In the genomic region with DNA sequence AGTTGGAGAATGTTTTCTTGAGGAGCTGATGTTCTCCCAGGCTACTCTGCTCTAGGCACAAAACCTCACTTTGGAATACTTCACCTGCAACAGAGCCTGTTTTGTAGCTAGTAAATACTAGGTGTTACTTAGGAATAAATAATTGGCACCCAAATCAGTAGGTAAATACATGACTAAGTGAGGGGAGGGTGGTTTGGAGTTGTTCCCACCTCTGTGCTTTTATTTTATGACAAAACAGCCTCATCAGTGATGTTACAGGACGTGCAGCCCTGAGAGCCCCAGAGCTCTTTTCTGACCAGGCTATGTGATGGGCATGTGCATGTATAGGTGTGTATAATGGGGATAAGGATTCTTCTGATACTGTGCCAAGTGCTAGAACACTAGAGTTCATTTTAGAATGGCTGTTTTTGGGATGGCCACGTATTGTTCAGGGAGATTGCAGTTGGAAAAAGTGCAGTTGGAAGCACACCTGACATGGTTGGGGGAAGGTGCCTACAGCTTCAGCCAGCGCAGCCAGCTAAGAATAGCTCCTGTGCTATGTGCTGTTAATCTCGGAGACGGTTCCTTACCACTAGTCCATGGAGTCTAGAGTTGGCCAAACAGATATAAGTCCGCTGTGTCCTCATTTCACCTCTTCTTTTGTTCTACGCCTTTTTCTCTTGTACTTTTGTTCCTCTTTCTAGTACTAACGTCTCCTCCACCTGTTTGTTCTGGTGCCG, we compare ENCODE assay signal across 13 cellular contexts.
DNase-seq lines count a peak whose midpoint lies in the region; ATAC-seq, FAIRE-seq and TF ChIP-seq lines count a peak whose summit lies in the region.
"Had no signal": no experiment of that assay in that cellular context is flagged by ENCODE, and none has a peak within 500 bp of the region (broad histone marks: within the 10 kb centered on the region; RNA-seq: fewer than 3 reads in every experiment).

No MANE protein-coding gene starts in this region.

- TF ChIP-seq EP300 in stomach (IDR thresholded peaks at IDR 0.05): no peak

- H3K9me1 ChIP-seq in keratinocyte (ENCODE audit: control insufficient read depth, extremely low read depth, insufficient read depth, low read length): no peaks in the 10 kb centered on the region

- TF ChIP-seq CTCF in MM.1S (IDR thresholded peaks at IDR 0.05; ENCODE audit: low read length) (no peak), RWPE2 (IDR thresholded peaks at IDR 0.05; ENCODE audit: poor library complexity, severe bottlenecking) (no peak), keratinocyte (optimal IDR thresholded peaks at IDR 0.05 in 1 of 3, IDR thresholded peaks at IDR 0.05 in 1 of 3, conservative IDR thresholded peaks at IDR 0.05 in 1 of 3; ENCODE audit: extremely low read depth in 1 of 3, insufficient read depth in 2 of 3, low read length in 3 of 3) (no peak), stomach (IDR thresholded peaks at IDR 0.05) (no peak)

- H3K79me2 ChIP-seq in MM.1S (ENCODE audit: low read length) (peaks cover 7% of the 10 kb centered on the region; the same call in 1 of the 2 replicates), keratinocyte (ENCODE audit: control insufficient read depth, insufficient read depth, low read length) (peaks cover 66% of the 10 kb centered on the region)

- no peak overlapping the region for H3K4me3 ChIP-seq in MM.1S (ENCODE audit: low read length)
- H3K4me3 ChIP-seq in RWPE2 (ENCODE audit: severe bottlenecking): no peak overlapping the region
- H3K4me3 ChIP-seq in keratinocyte (ENCODE audit: control insufficient read depth in 2 of 3, extremely low read depth in 1 of 3, insufficient read depth in 2 of 3, low read depth in 1 of 3, low read length in 3 of 3): no peak overlapping the region
- peak overlapping the region in 1 of 4 donors; percentile 23 for H3K4me3 ChIP-seq in stomach

- peak overlapping the region; percentile 30; the same call in 1 of the 2 replicates for H3K4me2 ChIP-seq in MM.1S (ENCODE audit: low read depth, low read length)
- no peak overlapping the region for H3K4me2 ChIP-seq in keratinocyte (ENCODE audit: control insufficient read depth, extremely low read depth, insufficient read depth, low read depth, low read length)

- no peak overlapping the region for H3K27ac Mint-ChIP-seq in activated T-helper 1 cell treated with anti-CD3 and anti-CD28 coated beads, Interleukin-12 subunit alpha, Interleukin-12 subunit beta, Interleukin-2, Interleukin-4 antibody, amounts not matched to agents 30 ng/mL and 10 ng/mL and 1 ng/mL, durations not matched to agents 14 hours and 24 hours and 36 hours
- no peak overlapping the region for H3K27ac Mint-ChIP-seq in activated naive CD4-positive, alpha-beta T cell treated with anti-CD3 and anti-CD28 coated beads, Interleukin-2, amount 50 U/mL, for 72 hours
- H3K27ac Mint-ChIP-seq: activated CD8-positive, alpha-beta T cell treated with anti-CD3 and anti-CD28 coated beads for 36 hours; CD4-positive, alpha-beta T cell had no signal

- H3K27me3 Mint-ChIP-seq in activated T-helper 1 cell treated with anti-CD3 and anti-CD28 coated beads, Interleukin-12 subunit alpha, Interleukin-12 subunit beta, Interleukin-2, Interleukin-4 antibody, amounts not matched to agents 30 ng/mL and 10 ng/mL and 1 ng/mL, durations not matched to agents 14 hours and 24 hours and 36 hours (ENCODE audit: insufficient read depth): no peaks in the 10 kb centered on the region
- H3K27me3 Mint-ChIP-seq: activated CD8-positive, alpha-beta T cell treated with anti-CD3 and anti-CD28 coated beads for 36 hours; CD4-positive, alpha-beta T cell had no signal

- peaks cover 14% of the 10 kb centered on the region for H3K4me1 Mint-ChIP-seq in activated T-helper 1 cell treated with anti-CD3 and anti-CD28 coated beads, Interleukin-12 subunit alpha, Interleukin-12 subunit beta, Interleukin-2, Interleukin-4 antibody, amounts not matched to agents 30 ng/mL and 10 ng/mL and 1 ng/mL, durations not matched to agents 14 hours and 24 hours and 36 hours (ENCODE audit: low read depth)

- H3K36me3 ChIP-seq in MM.1S (replicated peaks; ENCODE audit: insufficient read depth, low read length): no peaks in the 10 kb centered on the region
- peaks cover 26% of the 10 kb centered on the region; the same call in 1 of the 2 replicates for H3K36me3 ChIP-seq in RWPE2 (ENCODE audit: low read depth)
- H3K36me3 ChIP-seq in keratinocyte (ENCODE audit: control insufficient read depth in 2 of 2, extremely low read depth in 1 of 2, insufficient read depth in 2 of 2, low read length in 2 of 2): peaks cover 3 to 8% of the 10 kb centered on the region in 2 experiments
- peaks cover 0 to 8% (median 1%) of the 10 kb centered on the region in 4 donors for H3K36me3 ChIP-seq in stomach

- H2AFZ ChIP-seq in MM.1S (ENCODE audit: low read length) (no peak overlapping the region), keratinocyte (ENCODE audit: control insufficient read depth, low read length) (no peak overlapping the region)

- peak overlapping the region; percentile 77 for H3K27ac ChIP-seq in MM.1S (ENCODE audit: low read length)
- H3K27ac ChIP-seq in RWPE2 (ENCODE audit: poor library complexity, severe bottlenecking): no peak overlapping the region
- H3K27ac ChIP-seq in keratinocyte (ENCODE audit: control insufficient read depth, insufficient read depth, low read length): peak overlapping the region; percentile 27
- H3K27ac ChIP-seq in stomach: peak overlapping the region; percentile 75 to 80 (median 79)

- H3K9ac ChIP-seq in MM.1S (ENCODE audit: low read length) (peak overlapping the region; percentile 13; the same call in 1 of the 2 replicates), keratinocyte (ENCODE audit: control insufficient read depth, extremely low read depth, insufficient read depth, low read length) (no peak overlapping the region)

- peak; percentile 43 for FAIRE-seq in keratinocyte (lab: Jason Lieb, UNC)

- peak; percentile 42 for ATAC-seq in RWPE2 (ENCODE audit: low read depth)
- ATAC-seq in activated naive CD4-positive, alpha-beta T cell treated with anti-CD3 and anti-CD28 coated beads, Interleukin-2, amount 50 U/mL, for 72 hours: no peak
- ATAC-seq: activated CD8-positive, alpha-beta T cell treated with anti-CD3 and anti-CD28 coated beads for 36 hours had no signal

- no peaks in the 10 kb centered on the region for H3K9me3 ChIP-seq in MM.1S (replicated peaks; ENCODE audit: insufficient read depth, low read length)
- no peaks in the 10 kb centered on the region for H3K9me3 ChIP-seq in RWPE2 (ENCODE audit: severe bottlenecking)
- no peaks in the 10 kb centered on the region for H3K9me3 ChIP-seq in keratinocyte (ENCODE audit: control insufficient read depth, low read depth, low read length)
- no peaks in the 10 kb centered on the region for H3K9me3 ChIP-seq in stomach

- H4K20me1 ChIP-seq in MM.1S (ENCODE audit: insufficient read depth, low read length) (no peaks in the 10 kb centered on the region), keratinocyte (ENCODE audit: control insufficient read depth, extremely low read depth, insufficient read depth, low read length) (no peaks in the 10 kb centered on the region)

- TF ChIP-seq POLR2A in stomach (IDR thresholded peaks at IDR 0.05): no peak

- intact Hi-C loops in stomach (cut with DNase I; ENCODE audit: low total_unique reads): no loop called here
- intact Hi-C loops in activated T-helper 1 cell treated with anti-CD3 and anti-CD28 coated beads, Interleukin-12 subunit alpha, Interleukin-12 subunit beta, Interleukin-2, Interleukin-4 antibody, amounts not matched to agents 30 ng/mL and 10 ng/mL and 1 ng/mL, durations not matched to agents 14 hours and 24 hours and 36 hours (cut with micrococcal nuclease): no loop called here

- peaks cover 14% of the 10 kb centered on the region for H3F3A ChIP-seq in MM.1S (ENCODE audit: insufficient read depth, low read length)

- H3K9me2 ChIP-seq in MM.1S (replicated peaks; ENCODE audit: insufficient read depth, low read length): no peaks in the 10 kb centered on the region

- no peak overlapping the region for H3K4me3 Mint-ChIP-seq in activated T-helper 1 cell treated with anti-CD3 and anti-CD28 coated beads, Interleukin-12 subunit alpha, Interleukin-12 subunit beta, Interleukin-2, Interleukin-4 antibody, amounts not matched to agents 30 ng/mL and 10 ng/mL and 1 ng/mL, durations not matched to agents 14 hours and 24 hours and 36 hours
- H3K4me3 Mint-ChIP-seq: activated CD8-positive, alpha-beta T cell treated with anti-CD3 and anti-CD28 coated beads for 36 hours; CD4-positive, alpha-beta T cell had no signal

- H3K27me3 ChIP-seq in MM.1S (replicated peaks; ENCODE audit: insufficient read depth, low read length): no peaks in the 10 kb centered on the region
- no peaks in the 10 kb centered on the region for H3K27me3 ChIP-seq in RWPE2 (ENCODE audit: insufficient read depth, poor library complexity, severe bottlenecking)
- H3K27me3 ChIP-seq in keratinocyte (ENCODE audit: control insufficient read depth, extremely low read depth, insufficient read depth, low read length): no peaks in the 10 kb centered on the region
- no peaks in the 10 kb centered on the region for H3K27me3 ChIP-seq in stomach

- H3K4me1 ChIP-seq in MM.1S (ENCODE audit: low read length) (peaks cover 30% of the 10 kb centered on the region), RWPE2 (ENCODE audit: insufficient read depth, poor library complexity, severe bottlenecking) (peaks cover 35% of the 10 kb centered on the region), keratinocyte (ENCODE audit: control insufficient read depth, extremely low read depth, insufficient read depth, low read length) (peaks cover 45% of the 10 kb centered on the region), stomach (peaks cover 65 to 96% (median 83%) of the 10 kb centered on the region in 4 donors)

- dilution Hi-C loops in keratinocyte (cut with MboI; ENCODE audit: extremely low pct_ligation_motif_present, low sequenced_read_pairs): no loop called here

- no peaks in the 10 kb centered on the region for H3K9me3 Mint-ChIP-seq in activated T-helper 1 cell treated with anti-CD3 and anti-CD28 coated beads, Interleukin-12 subunit alpha, Interleukin-12 subunit beta, Interleukin-2, Interleukin-4 antibody, amounts not matched to agents 30 ng/mL and 10 ng/mL and 1 ng/mL, durations not matched to agents 14 hours and 24 hours and 36 hours
- no peaks in the 10 kb centered on the region for H3K9me3 Mint-ChIP-seq in activated naive CD4-positive, alpha-beta T cell treated with anti-CD3 and anti-CD28 coated beads, Interleukin-2, amount 50 U/mL, for 72 hours
- H3K9me3 Mint-ChIP-seq: activated CD8-positive, alpha-beta T cell treated with anti-CD3 and anti-CD28 coated beads for 36 hours; CD4-positive, alpha-beta T cell had no signal

- WGBS in stomach, 5 donors: 21 to 35% (median 29%) methylated on average over 9 of the region's 9 CpGs

- H3K36me3 Mint-ChIP-seq in activated T-helper 1 cell treated with anti-CD3 and anti-CD28 coated beads, Interleukin-12 subunit alpha, Interleukin-12 subunit beta, Interleukin-2, Interleukin-4 antibody, amounts not matched to agents 30 ng/mL and 10 ng/mL and 1 ng/mL, durations not matched to agents 14 hours and 24 hours and 36 hours (ENCODE audit: low read depth): no peaks in the 10 kb centered on the region
- H3K36me3 Mint-ChIP-seq in activated naive CD4-positive, alpha-beta T cell treated with anti-CD3 and anti-CD28 coated beads, Interleukin-2, amount 50 U/mL, for 72 hours: no peaks in the 10 kb centered on the region

- DNase-seq in MM.1S: no peak
- DNase-seq in RWPE2 (ENCODE audit: low spot score): no peak
- DNase-seq in keratinocyte (ENCODE audit: low read depth, low spot score): no peak
- DNase-seq in stomach: no peak
- no peak for DNase-seq in activated T-helper 1 cell treated with anti-CD3 and anti-CD28 coated beads, Interleukin-12 subunit alpha, Interleukin-12 subunit beta, Interleukin-2, Interleukin-4 antibody, amounts not matched to agents 30 ng/mL and 10 ng/mL and 1 ng/mL, durations not matched to agents 14 hours and 24 hours and 36 hours (ENCODE audit: low spot score)
- no peak for DNase-seq in HK-2 (ENCODE audit: unreplicated experiment)
- DNase-seq in SIG-M5 treated with dmso at 0.1 percent for 504 hours (lab: John Stamatoyannopoulos, UW; ENCODE audit: unreplicated experiment): no peak
- no peak for DNase-seq in activated naive CD4-positive, alpha-beta T cell treated with anti-CD3 and anti-CD28 coated beads, Interleukin-2, amount 50 U/mL, for 72 hours (ENCODE audit: low spot score in 2 of 2)
- DNase-seq: activated CD8-positive, alpha-beta T cell treated with anti-CD3 and anti-CD28 coated beads for 36 hours; CD4-positive, alpha-beta T cell; H7; NCI-H524 treated with DMSO at 0.1 percent for 48 hours; SW 1271 had no signal
